Comparison of ENCODE assay signal across 8 cellular contexts in the genomic region with DNA sequence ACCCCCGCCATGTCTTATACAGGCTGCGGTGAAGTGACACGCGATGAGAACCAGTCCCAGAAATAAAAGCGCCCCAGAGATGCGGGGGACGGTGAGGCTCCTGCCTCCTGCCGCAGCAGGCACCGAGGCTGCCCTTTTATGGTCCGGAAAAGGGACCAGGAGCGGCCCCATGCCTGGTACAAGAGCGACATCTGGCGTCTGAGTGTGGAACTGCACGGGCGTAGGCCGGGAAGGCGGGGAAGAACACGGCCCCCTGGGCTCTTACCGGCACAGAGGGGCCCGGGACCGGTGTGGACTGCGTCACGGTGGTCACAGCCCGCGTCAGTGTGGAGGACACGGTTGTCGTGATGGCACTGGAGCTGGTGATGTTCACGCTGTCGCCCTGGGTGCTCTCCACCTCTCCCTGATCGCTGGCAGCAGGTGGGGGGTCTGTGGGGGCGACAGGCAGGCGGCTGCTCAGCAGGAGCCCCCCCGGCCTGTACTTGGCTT. TPM values are rescaled to one million over a fixed set of nuclear protein-coding genes. Genes with fewer than 3 reads are reported as not detected.
DNase-seq lines count a peak whose midpoint lies in the region; ATAC-seq and TF ChIP-seq lines count a peak whose summit lies in the region.

No MANE protein-coding gene starts in this region.

- peaks cover 39% of the 10 kb centered on the region for H3K36me3 Mint-ChIP-seq in activated CD4-positive, alpha-beta T cell treated with anti-CD3 and anti-CD28 coated beads, Interleukin-2, amount 10 ng/mL, durations not matched to agents 7 days and 5 days (ENCODE audit: low read depth)

- H3K27me3 ChIP-seq in lower lobe of right lung (ENCODE audit: low read depth) = no peaks in the 10 kb centered on the region

- TF ChIP-seq CTCF in AG09309 (IDR thresholded peaks at IDR 0.05; ENCODE audit: control insufficient read depth, insufficient read depth, low read depth, low read length, missing control alignments) (peak; percentile 98), coronary artery (IDR thresholded peaks at IDR 0.05) (peak; percentile 95), lower lobe of right lung (IDR thresholded peaks at IDR 0.05) (peak; percentile 88)

- intact Hi-C loops in lower lobe of right lung (cut with DNase I) = loop anchor here (10.0 kb wide), 1 partner anchor 189 kb away; a partner anchor contains a TSS

- POLR2A ChIA-PET in activated CD4-positive, alpha-beta T cell treated with anti-CD3 and anti-CD28 coated beads, Interleukin-2, amount 10 ng/mL, durations not matched to agents 7 days and 5 days (lab: Charles Lee) = no interaction called here

- H3K4me1 ChIP-seq in lower lobe of right lung = peaks cover 5% of the 10 kb centered on the region

- H3K27ac ChIP-seq in coronary artery (peak overlapping the region; percentile 70 to 84), lower lobe of right lung (peak overlapping the region; percentile 36)

- no peaks in the 10 kb centered on the region for H3K27me3 Mint-ChIP-seq in activated CD4-positive, alpha-beta T cell treated with anti-CD3 and anti-CD28 coated beads, Interleukin-2, amount 10 ng/mL, durations not matched to agents 7 days and 5 days

- no peak overlapping the region for H3K4me3 Mint-ChIP-seq in activated CD4-positive, alpha-beta T cell treated with anti-CD3 and anti-CD28 coated beads, Interleukin-2, amount 10 ng/mL, durations not matched to agents 7 days and 5 days

- H3K9me3 Mint-ChIP-seq in activated CD4-positive, alpha-beta T cell treated with anti-CD3 and anti-CD28 coated beads, Interleukin-2, amount 10 ng/mL, durations not matched to agents 7 days and 5 days = no peaks in the 10 kb centered on the region

- H3K4me1 Mint-ChIP-seq in activated CD4-positive, alpha-beta T cell treated with anti-CD3 and anti-CD28 coated beads, Interleukin-2, amount 10 ng/mL, durations not matched to agents 7 days and 5 days = peaks cover 21% of the 10 kb centered on the region

- H3K4me3 ChIP-seq in AG09309 (ENCODE audit: control insufficient read depth, low read depth, low read length) (no peak overlapping the region), coronary artery (peak overlapping the region; percentile 32), lower lobe of right lung (no peak overlapping the region)

- ATAC-seq in GM19023 (IDR thresholded peaks at IDR 0.05; ENCODE audit: unreplicated experiment) (peak; percentile 55), lower lobe of right lung (peak; percentile 73 to 83)

- CTCF ChIA-PET in activated CD4-positive, alpha-beta T cell treated with anti-CD3 and anti-CD28 coated beads, Interleukin-2, amount 10 ng/mL, durations not matched to agents 7 days and 5 days (lab: Charles Lee) = interaction anchor here (0.8 to 10.3 kb wide), 7 partner anchors 13 to 226 kb away, joined by 3 to 205 read pairs (median 4); a partner anchor contains a TSS

- peaks cover 92% of the 10 kb centered on the region for H3K36me3 ChIP-seq in lower lobe of right lung

- H3K9me3 ChIP-seq in lower lobe of right lung = no peaks in the 10 kb centered on the region

- no peak overlapping the region for H3K27ac Mint-ChIP-seq in activated CD4-positive, alpha-beta T cell treated with anti-CD3 and anti-CD28 coated beads, Interleukin-2, amount 10 ng/mL, durations not matched to agents 7 days and 5 days

- DNase-seq in AG09309 (ENCODE audit: low read depth) = no peak
- peak; percentile 52 for DNase-seq in NCI-H128 (lab: John Stamatoyannopoulos, UW; ENCODE audit: unreplicated experiment)
- peak; percentile 73 for DNase-seq in activated CD4-positive, alpha-beta T cell treated with anti-CD3 and anti-CD28 coated beads, Interleukin-2, amount 10 ng/mL, durations not matched to agents 7 days and 5 days
- no peak for DNase-seq in coronary artery (ENCODE audit: low spot score)
- DNase-seq in lower lobe of right lung = peak; percentile 70
- DNase-seq in stimulated activated CD8-positive, alpha-beta memory T cell treated with anti-CD3 and anti-CD28 coated beads, Interleukin-15, amount 100 ng/mL, for 1 hour (ENCODE audit: low read depth) = peak; percentile 54
- no peak for DNase-seq in NCI-H524 treated with DMSO at 0.1 percent for 48 hours (lab: John Stamatoyannopoulos, UW)

RNA-seq across cellular contexts. Expression of a gene that starts 8.9 kb away (rescaled TPM):
- 10 to 100 TPM; 14.2 to 16.5 TPM for total RNA-seq in activated CD4-positive, alpha-beta T cell treated with anti-CD3 and anti-CD28 coated beads, Interleukin-2, amount 10 ng/mL, durations not matched to agents 7 days and 5 days
- total RNA-seq in lower lobe of right lung = 57.0 TPM

RNA-seq across cellular contexts. Expression of a gene that starts 18.2 kb away (rescaled TPM):
- total RNA-seq in activated CD4-positive, alpha-beta T cell treated with anti-CD3 and anti-CD28 coated beads, Interleukin-2, amount 10 ng/mL, durations not matched to agents 7 days and 5 days = 100 to 1,000 TPM; 116 to 121 TPM
- total RNA-seq in lower lobe of right lung = 48.4 TPM

RNA-seq across cellular contexts. Expression of a gene that starts 18.5 kb away (rescaled TPM):
- 10 to 100 TPM; 72.9 to 83.2 TPM for total RNA-seq in activated CD4-positive, alpha-beta T cell treated with anti-CD3 and anti-CD28 coated beads, Interleukin-2, amount 10 ng/mL, durations not matched to agents 7 days and 5 days
- total RNA-seq in lower lobe of right lung = 69.2 TPM

RNA-seq across cellular contexts. Expression of a gene that starts 19.2 kb away (rescaled TPM):
- 1 to 10 TPM; 7.9 to 8.5 TPM for total RNA-seq in activated CD4-positive, alpha-beta T cell treated with anti-CD3 and anti-CD28 coated beads, Interleukin-2, amount 10 ng/mL, durations not matched to agents 7 days and 5 days
- total RNA-seq in lower lobe of right lung = 7.6 TPM

RNA-seq across cellular contexts. Expression of a gene that starts 27.3 kb away (rescaled TPM):
- total RNA-seq in activated CD4-positive, alpha-beta T cell treated with anti-CD3 and anti-CD28 coated beads, Interleukin-2, amount 10 ng/mL, durations not matched to agents 7 days and 5 days = 100 to 1,000 TPM; 303 to 334 TPM
- 70.7 TPM for total RNA-seq in lower lobe of right lung

Comparison
In these comparisons a context has a peak if more than half of its experiments do, and no peak if none do; other contexts are left out.
1. DNase-seq: peak in NCI-H128 (single experiment), activated CD4-positive, alpha-beta T cell treated with anti-CD3 and anti-CD28 coated beads, Interleukin-2, amount 10 ng/mL, durations not matched to agents 7 days and 5 days (single experiment), lower lobe of right lung (single experiment) and stimulated activated CD8-positive, alpha-beta memory T cell treated with anti-CD3 and anti-CD28 coated beads, Interleukin-15, amount 100 ng/mL, for 1 hour (single experiment); none in AG09309 (single experiment), coronary artery (single experiment) and NCI-H524 treated with DMSO at 0.1 percent for 48 hours (single experiment).
2. Peak in every context shown above with its lines, with median percentiles within 50 percentile points of each other: CTCF ChIP-seq.